ENCODE assay signal across 1 cellular context in the genomic region with DNA sequence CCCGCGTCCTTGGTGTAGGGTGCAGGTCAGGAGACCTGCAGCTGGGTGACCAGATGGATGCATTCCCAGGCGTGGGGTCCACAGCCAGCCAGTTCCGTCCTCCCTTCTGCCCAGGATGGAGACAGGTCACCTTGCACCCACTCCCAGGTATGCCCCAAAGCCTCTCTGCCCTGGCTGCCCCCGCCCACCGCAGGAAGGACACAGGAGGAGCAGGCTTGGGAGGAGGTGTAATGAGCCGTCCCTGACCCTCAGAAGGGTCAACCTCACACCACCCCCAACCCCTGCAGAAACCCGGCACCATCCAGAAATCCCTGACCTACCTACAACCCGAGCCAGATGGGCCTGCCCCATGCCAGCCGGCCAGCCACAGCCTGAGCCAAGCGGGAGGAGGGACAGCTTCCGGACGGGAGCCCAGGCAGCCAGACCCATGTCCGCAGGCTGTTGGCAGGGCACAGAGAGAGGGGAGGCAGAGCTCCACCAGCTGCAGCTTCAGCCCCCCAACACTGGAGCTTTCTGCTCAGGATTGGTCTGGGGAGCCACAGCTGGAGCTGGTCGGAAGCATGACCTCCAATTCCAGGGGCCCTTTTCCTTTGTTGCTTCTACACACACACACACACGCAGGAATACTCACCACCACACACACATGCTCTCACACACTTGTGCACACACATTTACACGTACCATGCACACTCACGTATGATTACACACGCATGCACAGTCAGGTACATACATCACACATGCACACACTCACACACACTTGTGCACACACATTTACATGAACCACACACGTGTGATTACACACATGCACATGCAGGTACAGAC.
TF ChIP-seq lines count a peak whose summit lies in the region.

No MANE protein-coding gene starts in this region.

TF ChIP-seq in K562, 482 proteins besides CTCF, POLR2A, EP300 and RAD21:
- TF ChIP-seq ZFPM2 (CRISPR knock-in tag; IDR thresholded peaks at IDR 0.05) (no peak), MYNN (IDR thresholded peaks at IDR 0.05) (0 out of 2 replicates have a peak, but pooled peaks have one; percentile 12), MYNN (CRISPR knock-in tag; IDR thresholded peaks at IDR 0.05) (no peak), TARDBP (IDR thresholded peaks at IDR 0.05) (peak; percentile 80), PYGO2 (tag; IDR thresholded peaks at IDR 0.05) (no peak)
